1 cellular context compared by ENCODE assay signal in genomic region chr18:48566588-48566987, GRCh38.
A peak's percentile ranks its signal among the peaks of the same experiment; 100 is the strongest.
TF ChIP-seq lines count a peak whose summit lies in the region.

No MANE protein-coding gene starts in this region.

TF ChIP-seq in K562, 482 proteins besides CTCF, POLR2A, EP300 and RAD21 (continued from another document and continues in another):
- no peak for TF ChIP-seq CHD7 (IDR thresholded peaks at IDR 0.05; ENCODE audit: low read depth, low read length)
- no peak for TF ChIP-seq TFAM (CRISPR knock-in tag; conservative IDR thresholded peaks at IDR 0.05)
- no peak for TF ChIP-seq HES1 (IDR thresholded peaks at IDR 0.05; ENCODE audit: low read depth)
- peak; percentile 81 for TF ChIP-seq ZNF644 (tag; IDR thresholded peaks at IDR 0.05; ENCODE audit: low read depth)
- peak; percentile 86 for TF ChIP-seq ZNF766 (CRISPR knock-in tag; conservative IDR thresholded peaks at IDR 0.05)
- TF ChIP-seq PBX2 (CRISPR knock-in tag; IDR thresholded peaks at IDR 0.05; ENCODE audit: low read depth): no peak
- TF ChIP-seq PBX2 (tag; conservative IDR thresholded peaks at IDR 0.05; ENCODE audit: low read depth): peak; percentile 50; the same call in 1 of the 2 replicates
- TF ChIP-seq, protein P1, sequence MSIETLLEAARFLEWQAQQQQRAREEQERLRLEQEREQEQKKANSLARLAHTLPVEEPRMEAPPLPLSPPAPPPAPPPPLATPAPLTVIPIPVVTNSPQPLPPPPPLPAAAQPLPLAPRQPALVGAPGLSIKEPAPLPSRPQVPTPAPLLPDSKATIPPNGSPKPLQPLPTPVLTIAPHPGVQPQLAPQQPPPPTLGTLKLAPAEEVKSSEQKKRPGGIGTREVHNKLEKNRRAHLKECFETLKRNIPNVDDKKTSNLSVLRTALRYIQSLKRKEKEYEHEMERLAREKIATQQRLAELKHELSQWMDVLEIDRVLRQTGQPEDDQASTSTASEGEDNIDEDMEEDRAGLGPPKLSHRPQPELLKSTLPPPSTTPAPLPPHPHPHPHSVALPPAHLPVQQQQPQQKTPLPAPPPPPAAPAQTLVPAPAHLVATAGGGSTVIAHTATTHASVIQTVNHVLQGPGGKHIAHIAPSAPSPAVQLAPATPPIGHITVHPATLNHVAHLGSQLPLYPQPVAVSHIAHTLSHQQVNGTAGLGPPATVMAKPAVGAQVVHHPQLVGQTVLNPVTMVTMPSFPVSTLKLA (conservative IDR thresholded peaks at IDR 0.05): 0 out of 4 replicates have a peak, but pooled peaks of 1 of the 2 experiments have one; percentile 30
- TF ChIP-seq ZNF24 (IDR thresholded peaks at IDR 0.05): no peak
- no peak for TF ChIP-seq NR1H2 (CRISPR knock-in tag; IDR thresholded peaks at IDR 0.05)
- TF ChIP-seq HDAC1 (IDR thresholded peaks at IDR 0.05): no peak
- TF ChIP-seq SMAD1 (IDR thresholded peaks at IDR 0.05; ENCODE audit: low read depth, low read length, partially characterized antibody): no peak
- no peak for TF ChIP-seq ZNF57 (CRISPR knock-in tag; IDR thresholded peaks at IDR 0.05)
- peak; percentile 98 for TF ChIP-seq BACH1 (tag; IDR thresholded peaks at IDR 0.05)
- no peak for TF ChIP-seq ZNF561 (CRISPR knock-in tag; conservative IDR thresholded peaks at IDR 0.05)
- TF ChIP-seq TEAD4 (IDR thresholded peaks at IDR 0.05; ENCODE audit: low read length): no peak
- TF ChIP-seq TEAD4 (CRISPR knock-in tag; IDR thresholded peaks at IDR 0.05; ENCODE audit: borderline replicate concordance): no peak
- TF ChIP-seq SIN3B (IDR thresholded peaks at IDR 0.05; ENCODE audit: low read depth): no peak
- no peak for TF ChIP-seq HEY1 (CRISPR knock-in tag; IDR thresholded peaks at IDR 0.05; ENCODE audit: borderline replicate concordance)
- TF ChIP-seq, protein P2, sequence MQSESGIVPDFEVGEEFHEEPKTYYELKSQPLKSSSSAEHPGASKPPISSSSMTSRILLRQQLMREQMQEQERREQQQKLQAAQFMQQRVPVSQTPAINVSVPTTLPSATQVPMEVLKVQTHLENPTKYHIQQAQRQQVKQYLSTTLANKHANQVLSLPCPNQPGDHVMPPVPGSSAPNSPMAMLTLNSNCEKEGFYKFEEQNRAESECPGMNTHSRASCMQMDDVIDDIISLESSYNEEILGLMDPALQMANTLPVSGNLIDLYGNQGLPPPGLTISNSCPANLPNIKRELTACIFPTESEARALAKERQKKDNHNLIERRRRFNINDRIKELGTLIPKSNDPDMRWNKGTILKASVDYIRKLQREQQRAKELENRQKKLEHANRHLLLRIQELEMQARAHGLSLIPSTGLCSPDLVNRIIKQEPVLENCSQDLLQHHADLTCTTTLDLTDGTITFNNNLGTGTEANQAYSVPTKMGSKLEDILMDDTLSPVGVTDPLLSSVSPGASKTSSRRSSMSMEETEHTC (IDR thresholded peaks at IDR 0.05): no peak
- no peak for TF ChIP-seq HNRNPK (IDR thresholded peaks at IDR 0.05; ENCODE audit: low read depth, low read length, poor library complexity, severe bottlenecking)
- no peak for TF ChIP-seq CEBPB (tag; IDR thresholded peaks at IDR 0.05)
- peak; percentile 62 for TF ChIP-seq ZNF134 (CRISPR knock-in tag; conservative IDR thresholded peaks at IDR 0.05)
- no peak for TF ChIP-seq STAG1 (CRISPR knock-in tag; IDR thresholded peaks at IDR 0.05; ENCODE audit: borderline replicate concordance)
- no peak for TF ChIP-seq RHOXF2B (CRISPR knock-in tag; conservative IDR thresholded peaks at IDR 0.05)
- TF ChIP-seq NFYB (IDR thresholded peaks at IDR 0.05; ENCODE audit: extremely low read depth, insufficient read length): no peak
- TF ChIP-seq BRD4 (IDR thresholded peaks at IDR 0.05): no peak
- TF ChIP-seq CBX1 (IDR thresholded peaks at IDR 0.05; ENCODE audit: low read depth): no peak
- no peak for TF ChIP-seq SRSF3 (IDR thresholded peaks at IDR 0.05; ENCODE audit: insufficient read depth, low read length)
- TF ChIP-seq, protein P3, sequence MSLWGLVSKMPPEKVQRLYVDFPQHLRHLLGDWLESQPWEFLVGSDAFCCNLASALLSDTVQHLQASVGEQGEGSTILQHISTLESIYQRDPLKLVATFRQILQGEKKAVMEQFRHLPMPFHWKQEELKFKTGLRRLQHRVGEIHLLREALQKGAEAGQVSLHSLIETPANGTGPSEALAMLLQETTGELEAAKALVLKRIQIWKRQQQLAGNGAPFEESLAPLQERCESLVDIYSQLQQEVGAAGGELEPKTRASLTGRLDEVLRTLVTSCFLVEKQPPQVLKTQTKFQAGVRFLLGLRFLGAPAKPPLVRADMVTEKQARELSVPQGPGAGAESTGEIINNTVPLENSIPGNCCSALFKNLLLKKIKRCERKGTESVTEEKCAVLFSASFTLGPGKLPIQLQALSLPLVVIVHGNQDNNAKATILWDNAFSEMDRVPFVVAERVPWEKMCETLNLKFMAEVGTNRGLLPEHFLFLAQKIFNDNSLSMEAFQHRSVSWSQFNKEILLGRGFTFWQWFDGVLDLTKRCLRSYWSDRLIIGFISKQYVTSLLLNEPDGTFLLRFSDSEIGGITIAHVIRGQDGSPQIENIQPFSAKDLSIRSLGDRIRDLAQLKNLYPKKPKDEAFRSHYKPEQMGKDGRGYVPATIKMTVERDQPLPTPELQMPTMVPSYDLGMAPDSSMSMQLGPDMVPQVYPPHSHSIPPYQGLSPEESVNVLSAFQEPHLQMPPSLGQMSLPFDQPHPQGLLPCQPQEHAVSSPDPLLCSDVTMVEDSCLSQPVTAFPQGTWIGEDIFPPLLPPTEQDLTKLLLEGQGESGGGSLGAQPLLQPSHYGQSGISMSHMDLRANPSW (CRISPR knock-in tag; IDR thresholded peaks at IDR 0.05): no peak
- TF ChIP-seq ZZZ3 (IDR thresholded peaks at IDR 0.05): no peak
- TF ChIP-seq ATF7 (IDR thresholded peaks at IDR 0.05): no peak
- no peak for TF ChIP-seq ZNF224 (CRISPR knock-in tag; IDR thresholded peaks at IDR 0.05)
- no peak for TF ChIP-seq ZNF3 (CRISPR knock-in tag; IDR thresholded peaks at IDR 0.05)
- no peak for TF ChIP-seq MCM7 (IDR thresholded peaks at IDR 0.05)
- TF ChIP-seq ESRRA (IDR thresholded peaks at IDR 0.05; ENCODE audit: borderline replicate concordance, low read depth): no peak
- TF ChIP-seq, protein P4, sequence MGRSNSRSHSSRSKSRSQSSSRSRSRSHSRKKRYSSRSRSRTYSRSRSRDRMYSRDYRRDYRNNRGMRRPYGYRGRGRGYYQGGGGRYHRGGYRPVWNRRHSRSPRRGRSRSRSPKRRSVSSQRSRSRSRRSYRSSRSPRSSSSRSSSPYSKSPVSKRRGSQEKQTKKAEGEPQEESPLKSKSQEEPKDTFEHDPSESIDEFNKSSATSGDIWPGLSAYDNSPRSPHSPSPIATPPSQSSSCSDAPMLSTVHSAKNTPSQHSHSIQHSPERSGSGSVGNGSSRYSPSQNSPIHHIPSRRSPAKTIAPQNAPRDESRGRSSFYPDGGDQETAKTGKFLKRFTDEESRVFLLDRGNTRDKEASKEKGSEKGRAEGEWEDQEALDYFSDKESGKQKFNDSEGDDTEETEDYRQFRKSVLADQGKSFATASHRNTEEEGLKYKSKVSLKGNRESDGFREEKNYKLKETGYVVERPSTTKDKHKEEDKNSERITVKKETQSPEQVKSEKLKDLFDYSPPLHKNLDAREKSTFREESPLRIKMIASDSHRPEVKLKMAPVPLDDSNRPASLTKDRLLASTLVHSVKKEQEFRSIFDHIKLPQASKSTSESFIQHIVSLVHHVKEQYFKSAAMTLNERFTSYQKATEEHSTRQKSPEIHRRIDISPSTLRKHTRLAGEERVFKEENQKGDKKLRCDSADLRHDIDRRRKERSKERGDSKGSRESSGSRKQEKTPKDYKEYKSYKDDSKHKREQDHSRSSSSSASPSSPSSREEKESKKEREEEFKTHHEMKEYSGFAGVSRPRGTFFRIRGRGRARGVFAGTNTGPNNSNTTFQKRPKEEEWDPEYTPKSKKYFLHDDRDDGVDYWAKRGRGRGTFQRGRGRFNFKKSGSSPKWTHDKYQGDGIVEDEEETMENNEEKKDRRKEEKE (IDR thresholded peaks at IDR 0.05; ENCODE audit: borderline replicate concordance in 1 of 2, control insufficient read depth in 1 of 2, low read depth in 2 of 2, low read length in 1 of 2): no peak
- no peak for TF ChIP-seq RFX1 (IDR thresholded peaks at IDR 0.05)
- TF ChIP-seq ZFPM2 (CRISPR knock-in tag; IDR thresholded peaks at IDR 0.05): no peak
- TF ChIP-seq TAF1 (IDR thresholded peaks at IDR 0.05; ENCODE audit: control insufficient read depth, extremely low read depth, insufficient read depth, low read length, severe bottlenecking): no peak
- TF ChIP-seq CHCHD3 (CRISPR knock-in tag; IDR thresholded peaks at IDR 0.05): no peak
- TF ChIP-seq EHMT2 (IDR thresholded peaks at IDR 0.05): peak; percentile 72
